Comparison of ENCODE assay signal across 10 cellular contexts in genomic region chr2:42653039-42653438, GRCh38.
"Had no signal": no experiment of that assay in that cellular context is flagged by ENCODE, and none has a peak within 500 bp of the region (broad histone marks: within the 10 kb centered on the region; RNA-seq: fewer than 3 reads in every experiment).

No MANE protein-coding gene starts in this region.

- ATAC-seq: gastroesophageal sphincter had no signal

- H3K27me3 Mint-ChIP-seq: naive B cell had no signal

- H3K4me1 ChIP-seq: thyroid gland, uterus had no signal

- H3K9me3 ChIP-seq: gastroesophageal sphincter, thyroid gland, uterus had no signal

- H3K27ac ChIP-seq: gastroesophageal sphincter, thyroid gland, uterus had no signal

- H3K4me3 ChIP-seq: gastroesophageal sphincter, lung, thyroid gland, uterus had no signal

- H3K27me3 ChIP-seq: gastroesophageal sphincter, thyroid gland, uterus had no signal

- H3K9me3 Mint-ChIP-seq: naive B cell had no signal

- DNase-seq: activated CD4-positive, alpha-beta T cell treated with anti-CD3 and anti-CD28 coated beads, Interleukin-2, amount 50 U/mL, for 4 hours; activated gamma-delta T cell treated with Interleukin-2 at 50 U/mL for 16 hours; islet precursor cell; naive B cell; stimulated activated CD4-positive, alpha-beta T cell treated with anti-CD3 and anti-CD28 coated beads, Interleukin-12 subunit alpha, Interleukin-12 subunit beta, amount 100 ng/mL, for 4 hours; stimulated activated CD4-positive, alpha-beta T cell treated with anti-CD3 and anti-CD28 coated beads, Interleukin-2, amount 100 ng/mL, for 24 hours; thyroid gland; uterus had no signal

- H3K36me3 ChIP-seq: thyroid gland, uterus had no signal
